ENCODE assay signal across 8 cellular contexts in the genomic region with DNA sequence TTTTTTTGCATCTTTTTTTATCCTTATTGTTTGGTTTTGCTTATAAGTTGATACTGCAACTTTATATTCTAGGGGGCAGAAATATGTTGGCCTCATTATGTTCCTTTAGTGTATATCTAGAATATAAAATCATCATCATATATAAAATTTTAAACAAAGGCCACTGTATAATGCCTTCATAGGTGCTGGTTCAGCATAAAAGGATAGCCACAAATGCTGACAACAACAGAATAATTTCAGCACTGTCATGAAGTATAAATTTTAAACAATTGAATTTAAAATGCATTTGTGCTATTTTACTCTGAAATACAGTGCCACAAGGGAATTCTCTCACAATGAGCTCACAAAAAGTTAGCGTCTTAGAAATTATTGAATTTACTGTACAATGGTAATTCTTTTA.
"Had no signal": no experiment of that assay in that cellular context is flagged by ENCODE, and none has a peak within 500 bp of the region (broad histone marks: within the 10 kb centered on the region; RNA-seq: fewer than 3 reads in every experiment).

No MANE protein-coding gene starts in this region.

- H3K4me3 ChIP-seq: GM12878 had no signal

- ATAC-seq: GM12878 had no signal

- FAIRE-seq: G401.6, GM12878, GM12891, GM12892, GM18507, GM19239 had no signal

- DNase-seq: GDM1, GF-D8 had no signal
